In the genomic region with DNA sequence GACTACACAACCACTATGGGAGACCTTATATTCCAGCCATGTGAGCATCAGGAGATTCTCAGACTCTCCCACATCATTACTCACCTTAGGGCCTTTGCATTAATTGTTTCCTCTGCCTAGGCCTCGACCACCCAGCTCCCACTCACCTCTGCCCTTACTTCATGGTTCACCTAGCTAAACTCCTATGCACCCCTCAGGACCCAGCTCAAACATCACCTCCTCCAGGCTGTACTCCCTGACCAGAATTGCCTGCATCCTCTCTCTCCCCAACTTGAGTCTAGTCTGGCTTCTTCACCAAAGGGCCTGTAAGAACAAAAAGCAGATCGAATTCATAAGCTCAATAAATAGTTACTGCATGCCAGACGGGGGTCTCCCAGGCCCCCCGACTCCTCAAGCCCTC, we compare ENCODE assay signal across 1 cellular context.
TF ChIP-seq lines count a peak whose summit lies in the region.

No MANE protein-coding gene starts in this region.

TF ChIP-seq in H1, 55 proteins besides CTCF, POLR2A, EP300 and RAD21:
- TF ChIP-seq BACH1 (IDR thresholded peaks at IDR 0.05; ENCODE audit: low read length): no peak
- no peak for TF ChIP-seq FOSL1 (IDR thresholded peaks at IDR 0.05; ENCODE audit: insufficient read depth, low read depth, low read length)
- TF ChIP-seq SIRT6 (IDR thresholded peaks at IDR 0.05; ENCODE audit: low read length): no peak
- TF ChIP-seq, protein P1, sequence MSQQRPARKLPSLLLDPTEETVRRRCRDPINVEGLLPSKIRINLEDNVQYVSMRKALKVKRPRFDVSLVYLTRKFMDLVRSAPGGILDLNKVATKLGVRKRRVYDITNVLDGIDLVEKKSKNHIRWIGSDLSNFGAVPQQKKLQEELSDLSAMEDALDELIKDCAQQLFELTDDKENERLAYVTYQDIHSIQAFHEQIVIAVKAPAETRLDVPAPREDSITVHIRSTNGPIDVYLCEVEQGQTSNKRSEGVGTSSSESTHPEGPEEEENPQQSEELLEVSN (IDR thresholded peaks at IDR 0.05): no peak
- TF ChIP-seq BCL11A (IDR thresholded peaks at IDR 0.05; ENCODE audit: low read depth in 2 of 2, low read length in 2 of 2): no peak
